Comparison of ENCODE assay signal across 18 cellular contexts in the genomic region with DNA sequence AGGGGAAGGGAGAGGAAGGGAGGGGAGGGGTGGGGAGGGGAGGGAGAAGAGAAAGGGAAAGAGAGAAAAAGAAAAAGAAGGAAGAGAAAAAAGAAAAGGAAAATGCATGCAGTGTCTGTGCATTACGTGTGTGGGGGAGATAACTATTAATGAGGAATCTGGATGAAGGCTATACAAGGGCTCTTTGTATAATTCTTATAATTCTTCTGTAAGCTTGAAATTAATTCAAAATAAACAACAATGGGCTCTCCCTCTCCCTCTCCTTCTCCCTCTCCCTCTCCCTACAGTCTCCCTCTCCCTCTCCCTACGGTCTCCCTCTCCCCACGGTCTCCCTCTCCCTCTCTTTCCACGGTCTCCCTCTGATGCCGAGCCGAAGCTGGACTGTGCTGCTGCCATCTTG.
"Had no signal": no experiment of that assay in that cellular context is flagged by ENCODE, and none has a peak within 500 bp of the region (broad histone marks: within the 10 kb centered on the region; RNA-seq: fewer than 3 reads in every experiment).

No MANE protein-coding gene starts in this region.

- DNase-seq: KBM-7, MV-4-11, NCI-H1048, NCI-H1105 treated with DMSO at 0.1 percent for 48 hours, NCI-H1417 treated with DMSO at 0.1 percent for 48 hours, NCI-H146, NCI-H1694 treated with DMSO at 0.1 percent for 48 hours, NCI-H1930, NCI-H2081, NCI-H2107, NCI-H2227 treated with DMSO at 0.1 percent for 48 hours, NCI-H524, NCI-H526 treated with DMSO at 0.1 percent for 48 hours, NCI-H748 treated with DMSO at 0.1 percent for 48 hours, PC-3, SHP77, SK-N-SH had no signal

- H3K27ac ChIP-seq: RWPE1 had no signal

- H3K9me3 ChIP-seq: SK-N-SH had no signal
